ENCODE assay signal across 9 cellular contexts in the genomic region with DNA sequence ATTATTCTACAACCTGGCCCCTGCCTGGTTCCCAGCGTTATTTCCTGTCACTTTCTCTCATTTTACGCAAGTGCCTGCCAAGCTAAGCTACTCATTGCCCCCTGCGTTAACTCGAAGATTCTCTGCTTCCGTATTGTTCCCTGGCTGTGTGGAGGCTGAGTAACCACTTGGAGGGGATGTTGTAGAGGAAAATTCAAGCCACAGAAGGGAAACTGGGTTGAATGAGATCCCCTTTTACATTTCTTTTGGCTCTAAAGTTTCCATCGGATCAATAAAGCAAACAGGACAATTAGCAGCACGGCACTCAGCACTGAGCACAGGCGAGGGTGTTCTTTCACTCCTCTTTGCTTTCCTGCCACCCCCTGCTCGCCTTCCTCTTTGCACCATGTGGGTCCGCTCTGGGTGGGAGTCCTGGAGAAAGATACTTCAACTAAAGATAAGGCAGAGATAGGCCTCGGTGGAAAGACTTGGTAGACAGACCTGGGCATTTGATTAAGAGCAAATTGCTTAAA. TPM values are rescaled to one million over a fixed set of nuclear protein-coding genes. Genes with fewer than 3 reads are reported as not detected.
A peak's percentile ranks its signal among the peaks of the same experiment; 100 is the strongest.
DNase-seq lines count a peak whose midpoint lies in the region; ATAC-seq and FAIRE-seq lines count a peak whose summit lies in the region.
"Had no signal": no experiment of that assay in that cellular context is flagged by ENCODE, and none has a peak within 500 bp of the region (broad histone marks: within the 10 kb centered on the region; RNA-seq: fewer than 3 reads in every experiment).

No MANE protein-coding gene starts in this region.

- peak overlapping the region; percentile 98 for H3K27ac Mint-ChIP-seq in activated naive CD8-positive, alpha-beta T cell

- no peaks in the 10 kb centered on the region for H3K36me3 Mint-ChIP-seq in activated naive CD8-positive, alpha-beta T cell

- no peak for FAIRE-seq in HTR-8/SVneo (lab: Jason Lieb, UNC)
- FAIRE-seq: A204.1 had no signal

- intact Hi-C loops in left ventricle myocardium superior (cut with micrococcal nuclease): loop anchor here (10.0 kb wide), 1 partner anchor 514 kb away; no protein-coding TSS in a partner anchor

- peaks cover 54% of the 10 kb centered on the region for H3K4me1 Mint-ChIP-seq in activated naive CD8-positive, alpha-beta T cell (ENCODE audit: low read depth)

- no peaks in the 10 kb centered on the region for H3K27me3 Mint-ChIP-seq in activated naive CD8-positive, alpha-beta T cell

- peak; percentile 50 for ATAC-seq in left ventricle myocardium superior
- ATAC-seq in GM18519 (IDR thresholded peaks at IDR 0.05; ENCODE audit: low FRiP score, unreplicated experiment): no peak

- no peaks in the 10 kb centered on the region for H3K9me3 Mint-ChIP-seq in activated naive CD8-positive, alpha-beta T cell (ENCODE audit: low read depth)

- H3K4me3 Mint-ChIP-seq in activated naive CD8-positive, alpha-beta T cell: peak overlapping the region; percentile 90

- DNase-seq in DMS153 (lab: John Stamatoyannopoulos, UW) (peak; percentile 9), DMS153 treated with DMSO at 0.1 percent for 48 hours (lab: John Stamatoyannopoulos, UW; ENCODE audit: unreplicated experiment) (no peak), NCI-H446 (lab: John Stamatoyannopoulos, UW) (peak; percentile 38 to 58), left ventricle myocardium superior (no peak), retina (peak; percentile 36), HTR-8/SVneo (ENCODE audit: insufficient read length, low spot score) (no peak)

RNA-seq across cellular contexts. Expression of a gene that starts 4.2 kb away (rescaled TPM):
- 942 TPM for total RNA-seq in left ventricle myocardium superior

Comparison
In these comparisons a context has a peak if more than half of its experiments do, and no peak if none do; other contexts are left out.
1. DNase-seq: peak in DMS153 (single experiment), NCI-H446 (2 of 2) and retina (single experiment); none in DMS153 treated with DMSO at 0.1 percent for 48 hours (single experiment), left ventricle myocardium superior (single experiment) and HTR-8/SVneo (single experiment).